37 cellular contexts compared by ENCODE assay signal in the genomic region with DNA sequence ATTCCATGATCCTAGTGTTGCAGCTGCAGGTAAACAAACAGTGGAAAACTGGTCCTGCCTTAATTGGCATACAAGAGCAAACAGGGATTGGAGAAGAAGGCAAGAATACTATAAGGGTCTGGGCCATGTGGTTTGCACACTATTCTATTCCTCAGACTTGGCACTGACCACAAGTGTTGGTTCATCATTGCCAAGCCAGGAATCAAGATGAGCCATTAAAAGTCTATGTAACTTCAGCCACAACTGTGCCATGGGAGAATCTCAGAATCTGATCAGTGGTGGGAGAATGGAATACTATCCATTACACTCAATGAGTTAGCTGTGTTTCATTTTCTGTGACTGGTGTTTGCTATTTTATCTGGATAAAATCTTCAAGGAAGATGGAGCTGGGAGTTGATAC. TPM values are rescaled to one million over a fixed set of nuclear protein-coding genes. Genes with fewer than 3 reads are reported as not detected.
"Had no signal": no experiment of that assay in that cellular context is flagged by ENCODE, and none has a peak within 500 bp of the region (broad histone marks: within the 10 kb centered on the region; RNA-seq: fewer than 3 reads in every experiment).

No MANE protein-coding gene starts in this region.

- DNase-seq: activated B cell treated with CpG ODN at 0.5 μM for 24 hours; activated CD4-positive, alpha-beta memory T cell treated with anti-CD3 and anti-CD28 coated beads for 36 hours; activated CD4-positive, alpha-beta T cell treated with anti-CD3 and anti-CD28 coated beads for 4 hours; activated CD4-positive, alpha-beta T cell treated with anti-CD3 and anti-CD28 coated beads, Interleukin-2, amount 10 ng/mL, durations not matched to agents 24 days and 14 days; activated CD4-positive, alpha-beta T cell treated with anti-CD3 and anti-CD28 coated beads, Interleukin-2, amount 50 U/mL, for 1 hour; activated CD4-positive, alpha-beta T cell treated with anti-CD3 and anti-CD28 coated beads, Interleukin-2, amount 50 U/mL, for 4 hours; activated CD4-positive, CD25-positive, alpha-beta regulatory T cell treated with anti-CD3 and anti-CD28 coated beads, Interleukin-2, amount 50 U/mL, for 72 hours; activated CD8-positive, alpha-beta memory T cell treated with anti-CD3 and anti-CD28 coated beads, Interleukin-2, amount 50 U/mL, for 4 hours; activated CD8-positive, alpha-beta T cell treated with anti-CD3 and anti-CD28 coated beads for 36 hours; activated effector memory CD4-positive, alpha-beta T cell treated with anti-CD3 and anti-CD28 coated beads, Interleukin-2, amount 50 U/mL, for 16 hours; activated gamma-delta T cell treated with Interleukin-2 at 50 U/mL for 16 hours; activated naive CD4-positive, alpha-beta T cell; activated naive CD4-positive, alpha-beta T cell treated with anti-CD3 and anti-CD28 coated beads for 36 hours; activated naive CD4-positive, alpha-beta T cell treated with anti-CD3 and anti-CD28 coated beads, Interleukin-2, amount 50 U/mL, for 16 hours; activated naive CD8-positive, alpha-beta T cell treated with anti-CD3 and anti-CD28 coated beads for 36 hours; activated T-cell treated with anti-CD3 and anti-CD28 coated beads for 4 hours; activated T-cell treated with anti-CD3 and anti-CD28 coated beads, Interleukin-2, amount 50 U/mL, for 1 hour; activated T-cell treated with anti-CD3 and anti-CD28 coated beads, Interleukin-2, amount 50 U/mL, for 4 hours; activated T-cell treated with anti-CD3 and anti-CD28 coated beads, Interleukin-2, amount 50 U/mL, for 72 hours; adrenal gland; amniotic stem cell; aorta; body of pancreas; brain microvascular endothelial cell; central memory CD4-positive, alpha-beta T cell; T-helper 1 cell; T-helper 2 cell; T-helper 9 cell had no signal

- H3K4me3 ChIP-seq: adrenal gland, body of pancreas, breast epithelium had no signal

- H3K36me3 Mint-ChIP-seq: activated CD4-positive, alpha-beta memory T cell treated with anti-CD3 and anti-CD28 coated beads for 36 hours; activated naive CD4-positive, alpha-beta T cell treated with anti-CD3 and anti-CD28 coated beads, Interleukin-2, amount 50 U/mL, for 72 hours; activated naive CD8-positive, alpha-beta T cell treated with anti-CD3 and anti-CD28 coated beads for 36 hours had no signal

- H3K27ac Mint-ChIP-seq: activated B cell treated with CpG ODN at 0.5 μM for 24 hours; activated CD4-positive, alpha-beta memory T cell treated with anti-CD3 and anti-CD28 coated beads for 36 hours; activated CD4-positive, alpha-beta T cell treated with anti-CD3 and anti-CD28 coated beads, Interleukin-2, amount 10 ng/mL, durations not matched to agents 24 days and 14 days; activated CD8-positive, alpha-beta T cell treated with anti-CD3 and anti-CD28 coated beads for 36 hours; activated naive CD4-positive, alpha-beta T cell treated with anti-CD3 and anti-CD28 coated beads for 36 hours; activated naive CD4-positive, alpha-beta T cell treated with anti-CD3 and anti-CD28 coated beads, Interleukin-2, amount 50 U/mL, for 72 hours; activated naive CD8-positive, alpha-beta T cell treated with anti-CD3 and anti-CD28 coated beads for 36 hours; activated T-cell treated with anti-CD3 and anti-CD28 coated beads, Interleukin-2, amount 50 U/mL, for 72 hours; activated T-helper 1 cell treated with anti-CD3 and anti-CD28 coated beads, Interleukin-12 subunit alpha, Interleukin-12 subunit beta, Interleukin-2, Interleukin-4 antibody, amounts not matched to agents 30 ng/mL and 10 ng/mL and 1 ng/mL, durations not matched to agents 14 hours and 24 hours and 36 hours; activated T-helper 17 cell treated with anti-CD3 and anti-CD28 coated beads, Interleukin-2, amount 50 U/mL, for 72 hours; T-helper 1 cell treated with Interleukin-12 subunit alpha and Interleukin-12 subunit beta and Interleukin-4 antibody, amounts not matched to agents 30 μg/mL and 1 μg/mL, for 36 hours; T-helper 2 cell treated with Interferon-gamma antibody and Interleukin-4, amounts not matched to agents 5 μg/mL and 100 μg/mL, for 36 hours had no signal

- H3K9me3 ChIP-seq: adrenal gland, body of pancreas, breast epithelium had no signal

- H3K4me1 Mint-ChIP-seq: activated B cell treated with CpG ODN at 0.5 μM for 24 hours; activated CD4-positive, alpha-beta T cell treated with anti-CD3 and anti-CD28 coated beads, Interleukin-2, amount 10 ng/mL, durations not matched to agents 24 days and 14 days; activated naive CD8-positive, alpha-beta T cell treated with anti-CD3 and anti-CD28 coated beads for 36 hours; activated T-helper 17 cell treated with anti-CD3 and anti-CD28 coated beads, Interleukin-2, amount 50 U/mL, for 72 hours had no signal

- H3K9me3 Mint-ChIP-seq: activated B cell treated with CpG ODN at 0.5 μM for 24 hours; activated CD4-positive, alpha-beta memory T cell treated with anti-CD3 and anti-CD28 coated beads for 36 hours; activated CD4-positive, alpha-beta T cell treated with anti-CD3 and anti-CD28 coated beads, Interleukin-2, amount 10 ng/mL, durations not matched to agents 24 days and 14 days; activated CD8-positive, alpha-beta T cell treated with anti-CD3 and anti-CD28 coated beads for 36 hours; activated naive CD4-positive, alpha-beta T cell treated with anti-CD3 and anti-CD28 coated beads for 36 hours; activated naive CD8-positive, alpha-beta T cell treated with anti-CD3 and anti-CD28 coated beads for 36 hours; activated T-cell treated with anti-CD3 and anti-CD28 coated beads, Interleukin-2, amount 50 U/mL, for 4 hours; activated T-cell treated with anti-CD3 and anti-CD28 coated beads, Interleukin-2, amount 50 U/mL, for 72 hours; activated T-helper 1 cell treated with anti-CD3 and anti-CD28 coated beads, Interleukin-12 subunit alpha, Interleukin-12 subunit beta, Interleukin-2, Interleukin-4 antibody, amounts not matched to agents 30 ng/mL and 10 ng/mL and 1 ng/mL, durations not matched to agents 14 hours and 24 hours and 36 hours; activated T-helper 17 cell treated with anti-CD3 and anti-CD28 coated beads, Interleukin-2, amount 50 U/mL, for 72 hours; T-helper 1 cell treated with Interleukin-12 subunit alpha and Interleukin-12 subunit beta and Interleukin-4 antibody, amounts not matched to agents 30 μg/mL and 1 μg/mL, for 36 hours; T-helper 2 cell treated with Interferon-gamma antibody and Interleukin-4, amounts not matched to agents 5 μg/mL and 100 μg/mL, for 36 hours had no signal

- H3K36me3 ChIP-seq: adrenal gland, brain microvascular endothelial cell, breast epithelium had no signal

- H3K4me3 Mint-ChIP-seq: activated B cell treated with CpG ODN at 0.5 μM for 24 hours; activated CD4-positive, alpha-beta memory T cell treated with anti-CD3 and anti-CD28 coated beads for 36 hours; activated CD4-positive, alpha-beta T cell treated with anti-CD3 and anti-CD28 coated beads, Interleukin-2, amount 10 ng/mL, durations not matched to agents 24 days and 14 days; activated CD8-positive, alpha-beta T cell treated with anti-CD3 and anti-CD28 coated beads for 36 hours; activated naive CD4-positive, alpha-beta T cell treated with anti-CD3 and anti-CD28 coated beads for 36 hours; activated naive CD8-positive, alpha-beta T cell treated with anti-CD3 and anti-CD28 coated beads for 36 hours; activated T-cell treated with anti-CD3 and anti-CD28 coated beads, Interleukin-2, amount 50 U/mL, for 4 hours; activated T-cell treated with anti-CD3 and anti-CD28 coated beads, Interleukin-2, amount 50 U/mL, for 72 hours; activated T-helper 1 cell treated with anti-CD3 and anti-CD28 coated beads, Interleukin-12 subunit alpha, Interleukin-12 subunit beta, Interleukin-2, Interleukin-4 antibody, amounts not matched to agents 30 ng/mL and 10 ng/mL and 1 ng/mL, durations not matched to agents 14 hours and 24 hours and 36 hours; activated T-helper 17 cell treated with anti-CD3 and anti-CD28 coated beads, Interleukin-2, amount 50 U/mL, for 72 hours; T-helper 1 cell treated with Interleukin-12 subunit alpha and Interleukin-12 subunit beta and Interleukin-4 antibody, amounts not matched to agents 30 μg/mL and 1 μg/mL, for 36 hours; T-helper 2 cell treated with Interferon-gamma antibody and Interleukin-4, amounts not matched to agents 5 μg/mL and 100 μg/mL, for 36 hours had no signal

- ATAC-seq: activated CD8-positive, alpha-beta T cell treated with anti-CD3 and anti-CD28 coated beads for 36 hours; activated naive CD4-positive, alpha-beta T cell treated with anti-CD3 and anti-CD28 coated beads, Interleukin-2, amount 50 U/mL, for 72 hours; activated T-cell treated with anti-CD3 and anti-CD28 coated beads, Interleukin-2, amount 50 U/mL, for 4 hours; activated T-cell treated with anti-CD3 and anti-CD28 coated beads, Interleukin-2, amount 50 U/mL, for 72 hours; activated T-helper 17 cell treated with anti-CD3 and anti-CD28 coated beads, Interleukin-2, amount 50 U/mL, for 72 hours; body of pancreas had no signal

- H3K4me1 ChIP-seq: adrenal gland, body of pancreas, breast epithelium had no signal

- H3K27ac ChIP-seq: adrenal gland, body of pancreas, brain microvascular endothelial cell, breast epithelium, VCaP had no signal

- H3K27me3 ChIP-seq: adrenal gland, body of pancreas, brain microvascular endothelial cell, breast epithelium had no signal

RNA-seq across cellular contexts. Expression of gene FCER1A, which starts 26.2 kb away (rescaled TPM):
- total RNA-seq: activated B cell treated with CpG ODN at 0.5 μM for 24 hours; activated CD4-positive, alpha-beta memory T cell treated with anti-CD3 and anti-CD28 coated beads for 36 hours; activated CD4-positive, alpha-beta T cell treated with anti-CD3 and anti-CD28 coated beads, Interleukin-2, amount 10 ng/mL, durations not matched to agents 24 days and 14 days; activated CD8-positive, alpha-beta memory T cell treated with anti-CD3 and anti-CD28 coated beads for 36 hours; activated CD8-positive, alpha-beta T cell treated with anti-CD3 and anti-CD28 coated beads for 36 hours; activated naive CD4-positive, alpha-beta T cell treated with anti-CD3 and anti-CD28 coated beads for 36 hours; activated naive CD8-positive, alpha-beta T cell treated with anti-CD3 and anti-CD28 coated beads for 36 hours; activated T-cell treated with anti-CD3 and anti-CD28 coated beads, Interleukin-2, amount 50 U/mL, for 4 hours; activated T-cell treated with anti-CD3 and anti-CD28 coated beads, Interleukin-2, amount 50 U/mL, for 72 hours; activated T-helper 1 cell treated with anti-CD3 and anti-CD28 coated beads, Interleukin-12 subunit alpha, Interleukin-12 subunit beta, Interleukin-2, Interleukin-4 antibody, amounts not matched to agents 30 ng/mL and 10 ng/mL and 1 ng/mL, durations not matched to agents 14 hours and 24 hours and 36 hours; activated T-helper 17 cell treated with anti-CD3 and anti-CD28 coated beads, Interleukin-2, amount 50 U/mL, for 72 hours; astrocyte; body of pancreas had no signal
